1 cellular context compared by ENCODE assay signal in genomic region chrX:112841114-112841819, GRCh38.
A peak's percentile ranks its signal among the peaks of the same experiment; 100 is the strongest.
TF ChIP-seq lines count a peak whose summit lies in the region.

No MANE protein-coding gene starts in this region.

TF ChIP-seq in IMR-90, 13 proteins besides CTCF, POLR2A, EP300 and RAD21:
- TF ChIP-seq ELK1 (IDR thresholded peaks at IDR 0.05; ENCODE audit: borderline replicate concordance, low read depth, low read length): no peak
- no peak for TF ChIP-seq SMC3 (IDR thresholded peaks at IDR 0.05; ENCODE audit: low read depth, low read length)
- TF ChIP-seq BHLHE40 (IDR thresholded peaks at IDR 0.05; ENCODE audit: low read depth, low read length): no peak
- no peak for TF ChIP-seq RCOR1 (IDR thresholded peaks at IDR 0.05; ENCODE audit: insufficient replicate concordance, low read length)
- TF ChIP-seq RFX5 (IDR thresholded peaks at IDR 0.05; ENCODE audit: low read depth, low read length): no peak
- no peak for TF ChIP-seq FOS (IDR thresholded peaks at IDR 0.05; ENCODE audit: low read depth, low read length)
- TF ChIP-seq MXI1 (IDR thresholded peaks at IDR 0.05; ENCODE audit: borderline replicate concordance, low read depth, low read length): no peak
- no peak for TF ChIP-seq NFE2L2 (IDR thresholded peaks at IDR 0.05; ENCODE audit: low read depth, low read length)
- TF ChIP-seq MAZ (IDR thresholded peaks at IDR 0.05; ENCODE audit: borderline replicate concordance, low read depth, low read length): peak; percentile 56; the same call in 1 of the 2 replicates
